In genomic region chr19:16824658-16825311, GRCh38 we compare ENCODE assay signal across 8 cellular contexts. TPM values are rescaled to one million over a fixed set of nuclear protein-coding genes. Genes with fewer than 3 reads are reported as not detected.
DNase-seq lines count a peak whose midpoint lies in the region; ATAC-seq and TF ChIP-seq lines count a peak whose summit lies in the region.

No MANE protein-coding gene starts in this region.

- H3K4me3 ChIP-seq in ACC112 (ENCODE audit: low read depth, low read length), result peak overlapping the region; percentile 73
- no peak overlapping the region for H3K4me3 ChIP-seq in Loucy (ENCODE audit: low read length, poor library complexity, severe bottlenecking)

- H3K27me3 ChIP-seq in ACC112 (ENCODE audit: insufficient read depth, low read length) (no peaks in the 10 kb centered on the region), Loucy (ENCODE audit: insufficient read depth, low read length, poor library complexity, severe bottlenecking) (no peaks in the 10 kb centered on the region)

- peak in 2 of 61 donors; percentile 45 to 50 for DNase-seq in caudate nucleus (lab: John Stamatoyannopoulos, UW)
- DNase-seq in mesothelial cell of epicardium (ENCODE audit: low spot score in 2 of 2, unreplicated experiment in 2 of 2), result no peak
- DNase-seq in DMS79 treated with DMSO at 0.1 percent for 48 hours (lab: John Stamatoyannopoulos, UW), result no peak
- no peak for DNase-seq in NCI-H345 (lab: John Stamatoyannopoulos, UW)
- no peak for DNase-seq in DMS153 treated with DMSO at 0.1 percent for 48 hours (lab: John Stamatoyannopoulos, UW; ENCODE audit: unreplicated experiment)

- no peak overlapping the region for H3K4me2 ChIP-seq in Loucy (ENCODE audit: low read depth, low read length, poor library complexity, severe bottlenecking)

- peak overlapping the region; percentile 23 for H2AFZ ChIP-seq in ACC112 (ENCODE audit: low read length, unreplicated experiment)
- H2AFZ ChIP-seq in Loucy (ENCODE audit: low read length), result peak overlapping the region; percentile 3; the same call in 1 of the 2 replicates

- ATAC-seq in GM21576 (IDR thresholded peaks at IDR 0.05; ENCODE audit: unreplicated experiment), result no peak

- H3K4me1 Mint-ChIP-seq in mesothelial cell of epicardium, result peaks cover 26% of the 10 kb centered on the region

- H3K4me3 Mint-ChIP-seq in mesothelial cell of epicardium, result peak overlapping the region; percentile 54

- no peaks in the 10 kb centered on the region for H3K9me3 Mint-ChIP-seq in mesothelial cell of epicardium

- peak overlapping the region; percentile 87 for H3K27ac Mint-ChIP-seq in mesothelial cell of epicardium

- H3K4me1 ChIP-seq in ACC112 (ENCODE audit: control insufficient read depth, insufficient read depth, low read length, unreplicated experiment) (peaks cover 25% of the 10 kb centered on the region), Loucy (ENCODE audit: insufficient read depth, low read length, poor library complexity, severe bottlenecking) (peaks cover 3% of the 10 kb centered on the region)

- no peaks in the 10 kb centered on the region for H3K9me3 ChIP-seq in Loucy (ENCODE audit: insufficient read depth, low read depth, low read length)

- H4K20me1 ChIP-seq in Loucy (ENCODE audit: insufficient read depth, low read length, poor library complexity, severe bottlenecking), result no peaks in the 10 kb centered on the region

- H3K27ac ChIP-seq in ACC112 (ENCODE audit: low read depth, low read length) (peak overlapping the region; percentile 73), caudate nucleus (ENCODE audit: low read depth, low read length) (peak overlapping the region; percentile 46)

- H3K36me3 ChIP-seq in ACC112 (ENCODE audit: insufficient read depth, low read length) (no peaks in the 10 kb centered on the region), Loucy (ENCODE audit: insufficient read depth, low read length) (no peaks in the 10 kb centered on the region)

- peaks cover 1% of the 10 kb centered on the region for H3K36me3 Mint-ChIP-seq in mesothelial cell of epicardium

- H3K79me2 ChIP-seq in ACC112 (ENCODE audit: control insufficient read depth, insufficient read depth, low read length, unreplicated experiment), result peaks cover 6% of the 10 kb centered on the region
- peaks cover 4% of the 10 kb centered on the region for H3K79me2 ChIP-seq in Loucy (ENCODE audit: insufficient read depth, low read length)

- no peak for TF ChIP-seq CTCF in Loucy (conservative IDR thresholded peaks at IDR 0.05; ENCODE audit: low read length)
- no peak for TF ChIP-seq CTCF in mesothelial cell of epicardium (IDR thresholded peaks at IDR 0.05; ENCODE audit: unreplicated experiment)

- no peaks in the 10 kb centered on the region for H3K9me2 ChIP-seq in Loucy (replicated peaks; ENCODE audit: low read depth, low read length)

- no peaks in the 10 kb centered on the region for H3K27me3 Mint-ChIP-seq in mesothelial cell of epicardium (ENCODE audit: low read depth)

- no peaks in the 10 kb centered on the region for H3F3A ChIP-seq in Loucy (ENCODE audit: low read depth)

- H3K9ac ChIP-seq in Loucy (ENCODE audit: low read depth, low read length, poor library complexity, severe bottlenecking), result no peak overlapping the region

RNA-seq across cellular contexts. Expression of gene SIN3B, which starts 4.4 kb away (rescaled TPM):
- total RNA-seq in mesothelial cell of epicardium, result 112 to 117 TPM (median 116 TPM) in 3 replicates
